Comparison of ENCODE assay signal across 8 cellular contexts in the genomic region with DNA sequence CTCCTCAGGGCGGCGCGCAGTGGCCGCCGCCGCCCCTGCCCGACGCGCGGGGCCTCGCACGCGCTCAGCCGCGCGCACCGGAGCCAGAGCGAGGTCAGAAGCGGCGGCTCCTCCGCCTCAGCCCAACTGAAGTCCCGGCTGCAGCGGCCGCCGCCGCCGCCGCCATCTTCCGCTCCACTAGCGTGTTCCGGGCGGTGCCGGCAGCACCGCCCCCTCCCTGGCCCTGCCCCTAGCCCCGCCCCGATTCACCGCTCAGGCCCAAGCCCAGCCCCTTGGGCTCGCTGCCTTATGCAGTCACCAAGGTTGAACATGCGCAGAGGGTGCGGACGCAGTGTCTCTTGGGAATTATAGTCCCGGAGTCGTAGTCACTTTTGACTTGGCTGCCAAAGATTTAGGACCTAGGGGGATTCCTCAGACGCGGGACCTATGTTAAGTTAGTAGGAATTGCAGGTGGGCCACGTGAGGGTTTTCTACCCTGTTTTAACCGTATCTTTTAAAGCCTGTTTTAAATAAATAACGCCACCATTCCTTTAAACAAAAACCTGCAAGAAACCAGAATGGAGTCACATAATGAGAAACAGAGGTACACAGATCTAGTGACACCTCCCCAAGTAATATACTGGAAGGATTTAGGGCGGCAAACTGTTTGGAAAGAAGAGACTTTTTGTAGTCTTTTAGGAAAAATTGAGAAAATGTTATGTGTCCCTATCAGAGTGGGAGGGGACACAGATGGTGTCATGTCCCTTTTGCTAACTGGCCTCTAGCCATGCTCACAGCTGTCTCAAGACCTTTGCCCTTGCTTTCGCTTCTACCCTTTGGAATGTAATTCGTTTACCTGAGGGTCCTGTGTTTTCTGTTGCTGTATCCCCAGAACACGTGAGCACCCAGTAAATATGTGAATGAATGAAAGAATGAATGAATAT. TPM values are rescaled to one million over a fixed set of nuclear protein-coding genes. Genes with fewer than 3 reads are reported as not detected.
DNase-seq lines count a peak whose midpoint lies in the region; ATAC-seq and TF ChIP-seq lines count a peak whose summit lies in the region.

A gene with protein sequence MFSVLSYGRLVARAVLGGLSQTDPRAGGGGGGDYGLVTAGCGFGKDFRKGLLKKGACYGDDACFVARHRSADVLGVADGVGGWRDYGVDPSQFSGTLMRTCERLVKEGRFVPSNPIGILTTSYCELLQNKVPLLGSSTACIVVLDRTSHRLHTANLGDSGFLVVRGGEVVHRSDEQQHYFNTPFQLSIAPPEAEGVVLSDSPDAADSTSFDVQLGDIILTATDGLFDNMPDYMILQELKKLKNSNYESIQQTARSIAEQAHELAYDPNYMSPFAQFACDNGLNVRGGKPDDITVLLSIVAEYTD (minus strand): TSS at position 182 of the 923 bp plus-strand sequence. CDS start 287 bp downstream, outside the sequence.

- WGBS in liver: 1% methylated on average over 52 of the region's 52 CpGs

- POLR2A ChIA-PET in activated CD4-positive, alpha-beta memory T cell treated with anti-CD3 and anti-CD28 coated beads for 36 hours (lab: Charles Lee): no interaction called here

- H3K36me3 Mint-ChIP-seq in activated CD4-positive, alpha-beta memory T cell treated with anti-CD3 and anti-CD28 coated beads for 36 hours: peaks cover 14% of the 10 kb centered on the region

- H3K4me1 Mint-ChIP-seq in activated CD4-positive, alpha-beta memory T cell treated with anti-CD3 and anti-CD28 coated beads for 36 hours (ENCODE audit: low read depth): peaks cover 59% of the 10 kb centered on the region

- H3K36me3 ChIP-seq in liver (ENCODE audit: control insufficient read depth in 4 of 4, insufficient read depth in 3 of 4, low read depth in 1 of 4, low read length in 3 of 4): no peaks in the 10 kb centered on the region

- no peaks in the 10 kb centered on the region for H3K27me3 ChIP-seq in liver (ENCODE audit: control insufficient read depth in 4 of 4, insufficient read depth in 4 of 4, low read length in 3 of 4)

- H3K27ac Mint-ChIP-seq in activated CD4-positive, alpha-beta memory T cell treated with anti-CD3 and anti-CD28 coated beads for 36 hours: peak within 1 kb of the TSS; percentile 94

- CTCF ChIA-PET in activated CD4-positive, alpha-beta memory T cell treated with anti-CD3 and anti-CD28 coated beads for 36 hours (lab: Charles Lee): interaction anchor here (1.2 to 4.9 kb wide), 2 partner anchors 18 to 34 kb away, joined by 3 to 48 read pairs; no protein-coding TSS in a partner anchor

- peaks cover 24 to 52% (median 42%) of the 10 kb centered on the region in 4 donors for H3K4me1 ChIP-seq in liver (ENCODE audit: control insufficient read depth in 4 of 4, insufficient read depth in 4 of 4, low read length in 3 of 4)

- intact Hi-C loops in activated CD4-positive, alpha-beta memory T cell treated with anti-CD3 and anti-CD28 coated beads for 36 hours (cut with micrococcal nuclease): loop anchor here (1.0 to 10.0 kb wide), 4 partner anchors 31 to 589 kb away; partner anchors contain the start of genes ANKRD13A, FAM216A, GIT2 and GPN3

- peak in 1 of 2 donors; percentile 2 for TF ChIP-seq RAD21 in liver (IDR thresholded peaks at IDR 0.05)

- peak; percentile 98 for DNase-seq in CD1c-positive myeloid dendritic cell (ENCODE audit: extremely low spot score)
- DNase-seq in HK-2 (ENCODE audit: unreplicated experiment): peak; percentile 94
- DNase-seq in NCI-H82 treated with DMSO at 0.1 percent for 48 hours (lab: John Stamatoyannopoulos, UW; ENCODE audit: unreplicated experiment): peak; percentile 89
- DNase-seq in activated CD4-positive, alpha-beta memory T cell treated with anti-CD3 and anti-CD28 coated beads for 36 hours: peak; percentile 99
- peak; percentile 90 to 96 for DNase-seq in dermis microvascular lymphatic vessel endothelial cell (ENCODE audit: low read depth in 2 of 2)
- peak; percentile 97 for DNase-seq in stimulated activated CD4-positive, alpha-beta T cell treated with anti-CD3 and anti-CD28 coated beads, Interleukin-4, amount 100 ng/mL, for 1 hour

- no peaks in the 10 kb centered on the region for H3K9me3 Mint-ChIP-seq in activated CD4-positive, alpha-beta memory T cell treated with anti-CD3 and anti-CD28 coated beads for 36 hours

- peak within 1 kb of the TSS; percentile 88 to 92 for H3K27ac ChIP-seq in liver (ENCODE audit: low read depth in 1 of 2, low read length in 2 of 2)

- H3K9me3 ChIP-seq in liver (ENCODE audit: control insufficient read depth in 4 of 4, low read length in 3 of 4): no peaks in the 10 kb centered on the region

- no peaks in the 10 kb centered on the region for H3K27me3 Mint-ChIP-seq in activated CD4-positive, alpha-beta memory T cell treated with anti-CD3 and anti-CD28 coated beads for 36 hours

- TF ChIP-seq CTCF in liver (IDR thresholded peaks at IDR 0.05; ENCODE audit: low read depth, low read length, missing input control): no peak

- peak within 1 kb of the TSS; percentile 77 to 93 (median 89) for H3K4me3 ChIP-seq in liver (ENCODE audit: low read depth in 1 of 3, low read length in 3 of 3)

- ATAC-seq in GM19438 (IDR thresholded peaks at IDR 0.05; ENCODE audit: low read depth, unreplicated experiment): peak; percentile 72

- H3K4me3 Mint-ChIP-seq in activated CD4-positive, alpha-beta memory T cell treated with anti-CD3 and anti-CD28 coated beads for 36 hours: peak within 1 kb of the TSS; percentile 94

- peak within 1 kb of the TSS; percentile 84 to 93 for H3K9ac ChIP-seq in liver (ENCODE audit: low read depth in 1 of 2, low read length in 2 of 2)

TF ChIP-seq in liver, 16 proteins besides CTCF, POLR2A, EP300 and RAD21:
- TF ChIP-seq YY1 (IDR thresholded peaks at IDR 0.05): peak; percentile 89
- peak; percentile 16 for TF ChIP-seq TAF1 (conservative IDR thresholded peaks at IDR 0.05)
- TF ChIP-seq, protein P1, sequence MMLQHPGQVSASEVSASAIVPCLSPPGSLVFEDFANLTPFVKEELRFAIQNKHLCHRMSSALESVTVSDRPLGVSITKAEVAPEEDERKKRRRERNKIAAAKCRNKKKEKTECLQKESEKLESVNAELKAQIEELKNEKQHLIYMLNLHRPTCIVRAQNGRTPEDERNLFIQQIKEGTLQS (IDR thresholded peaks at IDR 0.05): no peak
- TF ChIP-seq SP1 (IDR thresholded peaks at IDR 0.05): peak; percentile 67
- TF ChIP-seq, protein P2, sequence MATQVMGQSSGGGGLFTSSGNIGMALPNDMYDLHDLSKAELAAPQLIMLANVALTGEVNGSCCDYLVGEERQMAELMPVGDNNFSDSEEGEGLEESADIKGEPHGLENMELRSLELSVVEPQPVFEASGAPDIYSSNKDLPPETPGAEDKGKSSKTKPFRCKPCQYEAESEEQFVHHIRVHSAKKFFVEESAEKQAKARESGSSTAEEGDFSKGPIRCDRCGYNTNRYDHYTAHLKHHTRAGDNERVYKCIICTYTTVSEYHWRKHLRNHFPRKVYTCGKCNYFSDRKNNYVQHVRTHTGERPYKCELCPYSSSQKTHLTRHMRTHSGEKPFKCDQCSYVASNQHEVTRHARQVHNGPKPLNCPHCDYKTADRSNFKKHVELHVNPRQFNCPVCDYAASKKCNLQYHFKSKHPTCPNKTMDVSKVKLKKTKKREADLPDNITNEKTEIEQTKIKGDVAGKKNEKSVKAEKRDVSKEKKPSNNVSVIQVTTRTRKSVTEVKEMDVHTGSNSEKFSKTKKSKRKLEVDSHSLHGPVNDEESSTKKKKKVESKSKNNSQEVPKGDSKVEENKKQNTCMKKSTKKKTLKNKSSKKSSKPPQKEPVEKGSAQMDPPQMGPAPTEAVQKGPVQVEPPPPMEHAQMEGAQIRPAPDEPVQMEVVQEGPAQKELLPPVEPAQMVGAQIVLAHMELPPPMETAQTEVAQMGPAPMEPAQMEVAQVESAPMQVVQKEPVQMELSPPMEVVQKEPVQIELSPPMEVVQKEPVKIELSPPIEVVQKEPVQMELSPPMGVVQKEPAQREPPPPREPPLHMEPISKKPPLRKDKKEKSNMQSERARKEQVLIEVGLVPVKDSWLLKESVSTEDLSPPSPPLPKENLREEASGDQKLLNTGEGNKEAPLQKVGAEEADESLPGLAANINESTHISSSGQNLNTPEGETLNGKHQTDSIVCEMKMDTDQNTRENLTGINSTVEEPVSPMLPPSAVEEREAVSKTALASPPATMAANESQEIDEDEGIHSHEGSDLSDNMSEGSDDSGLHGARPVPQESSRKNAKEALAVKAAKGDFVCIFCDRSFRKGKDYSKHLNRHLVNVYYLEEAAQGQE (IDR thresholded peaks at IDR 0.05): peak; percentile 19
- TF ChIP-seq EGR1 (IDR thresholded peaks at IDR 0.05; ENCODE audit: low read depth in 2 of 2): no peak
- TF ChIP-seq FOXA2 (IDR thresholded peaks at IDR 0.05): no peak
- TF ChIP-seq NR2F2 (IDR thresholded peaks at IDR 0.05): peak; percentile 89
- no peak for TF ChIP-seq FOXA1 (IDR thresholded peaks at IDR 0.05)
- TF ChIP-seq, protein P3, sequence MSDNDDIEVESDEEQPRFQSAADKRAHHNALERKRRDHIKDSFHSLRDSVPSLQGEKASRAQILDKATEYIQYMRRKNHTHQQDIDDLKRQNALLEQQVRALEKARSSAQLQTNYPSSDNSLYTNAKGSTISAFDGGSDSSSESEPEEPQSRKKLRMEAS (IDR thresholded peaks at IDR 0.05): no peak
- peak; percentile 73 to 87 for TF ChIP-seq HNF4A (conservative IDR thresholded peaks at IDR 0.05)
- TF ChIP-seq HNF4G (IDR thresholded peaks at IDR 0.05): peak; percentile 51
- no peak for TF ChIP-seq ZBTB33 (IDR thresholded peaks at IDR 0.05)
- TF ChIP-seq JUND (IDR thresholded peaks at IDR 0.05): peak in 1 of 2 donors; percentile 22
- TF ChIP-seq RXRA (IDR thresholded peaks at IDR 0.05): peak; percentile 41 to 68
- TF ChIP-seq GABPA (IDR thresholded peaks at IDR 0.05 in 1 of 2, conservative IDR thresholded peaks at IDR 0.05 in 1 of 2): no peak

RNA-seq across cellular contexts. Expression of the gene that starts here (rescaled TPM):
- 10 to 100 TPM; 36.9 to 37.0 TPM for total RNA-seq in activated CD4-positive, alpha-beta memory T cell treated with anti-CD3 and anti-CD28 coated beads for 36 hours
- total RNA-seq in dermis microvascular lymphatic vessel endothelial cell: 6.0 and 9.5 TPM in 2 replicates
- total RNA-seq in liver: 10 to 100 TPM in 1 of 2 donors, 1 to 10 TPM in 1; 8.5 to 15.7 TPM
- polyA plus RNA-seq in liver: 1 to 10 TPM; 5.6 to 8.2 TPM

Comparison
In these comparisons a context has a peak if more than half of its experiments do, and no peak if none do; other contexts are left out.
1. Peak in every context shown above with its lines: DNase-seq, ATAC-seq, H3K4me3 ChIP-seq and H3K27ac ChIP-seq.